In genomic region chr15:39852237-39852636, GRCh38 we compare ENCODE assay signal across 14 cellular contexts.
DNase-seq lines count a peak whose midpoint lies in the region; ATAC-seq, FAIRE-seq and TF ChIP-seq lines count a peak whose summit lies in the region.
"Had no signal": no experiment of that assay in that cellular context is flagged by ENCODE, and none has a peak within 500 bp of the region (broad histone marks: within the 10 kb centered on the region; RNA-seq: fewer than 3 reads in every experiment).

No MANE protein-coding gene starts in this region.

- no peak overlapping the region for H4K91ac ChIP-seq in mesenchymal stem cell (ENCODE audit: low read length)

- no peaks in the 10 kb centered on the region for H3K9me3 Mint-ChIP-seq in chondrocyte (ENCODE audit: low read depth)
- H3K9me3 Mint-ChIP-seq: naive thymus-derived CD8-positive, alpha-beta T cell had no signal

- H3K27ac ChIP-seq in mesenchymal stem cell (ENCODE audit: low read length, poor library complexity, severe bottlenecking) = no peak overlapping the region

- no peak overlapping the region for H3K23ac ChIP-seq in mesenchymal stem cell (ENCODE audit: low read length in 2 of 2)

- no peak overlapping the region for H2BK120ac ChIP-seq in mesenchymal stem cell (ENCODE audit: low read depth, low read length)

- no peak overlapping the region for H3K4ac ChIP-seq in mesenchymal stem cell (ENCODE audit: low read depth in 1 of 2, low read length in 2 of 2)

- no peaks in the 10 kb centered on the region for H3K36me3 ChIP-seq in mesenchymal stem cell (ENCODE audit: control insufficient read depth in 1 of 2, insufficient read depth in 2 of 2, low read depth in 1 of 2, low read length in 2 of 2)

- peak; percentile 26 for FAIRE-seq in HTR-8/SVneo (lab: Jason Lieb, UNC)

- H2BK5ac ChIP-seq in mesenchymal stem cell (ENCODE audit: low read depth, low read length, poor library complexity, severe bottlenecking) = no peak overlapping the region

- DNase-seq in AG08395 (ENCODE audit: low spot score) (peak; percentile 52), HTR-8/SVneo (ENCODE audit: insufficient read length, low spot score) (no peak), chondrocyte (ENCODE audit: low spot score) (no peak), mesenchymal stem cell (peak; percentile 82), NCI-H146 treated with DMSO at 0.1 percent for 48 hours (lab: John Stamatoyannopoulos, UW; ENCODE audit: unreplicated experiment) (no peak)
- DNase-seq: activated CD4-positive, CD25-positive, alpha-beta regulatory T cell treated with anti-CD3 and anti-CD28 coated beads, Interleukin-2, amount 50 U/mL, for 72 hours; activated naive CD4-positive, alpha-beta T cell treated with Interleukin-2 at 50 U/mL for 16 hours; caudate nucleus; hypothalamus; naive thymus-derived CD8-positive, alpha-beta T cell; RPMI8226 had no signal

- no peak overlapping the region for H3K4me3 ChIP-seq in mesenchymal stem cell (ENCODE audit: insufficient read depth in 1 of 2, low read depth in 1 of 2, low read length in 2 of 2)

- H3K4me3 Mint-ChIP-seq in chondrocyte (ENCODE audit: unreplicated experiment) = no peak overlapping the region
- H3K4me3 Mint-ChIP-seq: naive thymus-derived CD8-positive, alpha-beta T cell had no signal

- no peak overlapping the region for H2BK15ac ChIP-seq in mesenchymal stem cell (ENCODE audit: low read depth, poor library complexity, severe bottlenecking)

- no peak overlapping the region for H2BK12ac ChIP-seq in mesenchymal stem cell (ENCODE audit: low read length in 2 of 2)

- no peaks in the 10 kb centered on the region for H3K9me3 ChIP-seq in mesenchymal stem cell (ENCODE audit: control insufficient read depth, low read length)

- peak overlapping the region; percentile 34 for H3K27ac Mint-ChIP-seq in chondrocyte (ENCODE audit: unreplicated experiment)
- H3K27ac Mint-ChIP-seq: naive thymus-derived CD8-positive, alpha-beta T cell had no signal

- WGBS in mesenchymal stem cell = 11% methylated on average over 1 of the region's 1 CpG

- no peak for TF ChIP-seq CTCF in chondrocyte (IDR thresholded peaks at IDR 0.05)

- no peak overlapping the region for H4K8ac ChIP-seq in mesenchymal stem cell (ENCODE audit: low read length)

- H2AFZ ChIP-seq in mesenchymal stem cell (ENCODE audit: low read depth, low read length) = no peak overlapping the region

- no peak overlapping the region for H3K14ac ChIP-seq in mesenchymal stem cell (ENCODE audit: low read length in 2 of 2)

- no peaks in the 10 kb centered on the region for H3K36me3 Mint-ChIP-seq in chondrocyte (ENCODE audit: low read depth)
- H3K36me3 Mint-ChIP-seq: naive thymus-derived CD8-positive, alpha-beta T cell had no signal

- peak overlapping the region; percentile 68 for H3K9ac ChIP-seq in mesenchymal stem cell (ENCODE audit: low read length)

- ATAC-seq in HG03354 (IDR thresholded peaks at IDR 0.05; ENCODE audit: poor library complexity, severe bottlenecking, unreplicated experiment) (no peak), HG02981 (IDR thresholded peaks at IDR 0.05; ENCODE audit: unreplicated experiment) (no peak), GM19395 (IDR thresholded peaks at IDR 0.05; ENCODE audit: unreplicated experiment) (no peak)
- ATAC-seq: naive thymus-derived CD8-positive, alpha-beta T cell had no signal

- no peaks in the 10 kb centered on the region for H3K27me3 Mint-ChIP-seq in chondrocyte (ENCODE audit: low read depth)

- H3K79me1 ChIP-seq in mesenchymal stem cell (replicated peaks; ENCODE audit: low read length, poor library complexity, severe bottlenecking) = peaks cover 23% of the 10 kb centered on the region

- H3K27me3 ChIP-seq in mesenchymal stem cell (ENCODE audit: control insufficient read depth in 1 of 2, insufficient read depth in 1 of 2, low read length in 2 of 2) = no peaks in the 10 kb centered on the region

- H3K4me2 ChIP-seq in mesenchymal stem cell (ENCODE audit: low read length, poor library complexity, severe bottlenecking) = no peak overlapping the region

- no peak overlapping the region for H2AK5ac ChIP-seq in mesenchymal stem cell (ENCODE audit: low read length, severe bottlenecking)

- H3K18ac ChIP-seq in mesenchymal stem cell (ENCODE audit: low read depth in 1 of 2, low read length in 2 of 2) = no peak overlapping the region

- H3K4me1 ChIP-seq in mesenchymal stem cell (ENCODE audit: control insufficient read depth, insufficient read depth, low read depth, low read length) = peaks cover 5% of the 10 kb centered on the region

- H3K4me1 Mint-ChIP-seq in chondrocyte (ENCODE audit: low read depth) = peaks cover 23% of the 10 kb centered on the region
- H3K4me1 Mint-ChIP-seq: naive thymus-derived CD8-positive, alpha-beta T cell had no signal

Comparison
In these comparisons a context has a peak if more than half of its experiments do, and no peak if none do; other contexts are left out.
1. DNase-seq: peak in AG08395 (single experiment) and mesenchymal stem cell (single experiment); none in HTR-8/SVneo (single experiment), chondrocyte (single experiment) and NCI-H146 treated with DMSO at 0.1 percent for 48 hours (single experiment).